17 cellular contexts compared by ENCODE assay signal in the genomic region with DNA sequence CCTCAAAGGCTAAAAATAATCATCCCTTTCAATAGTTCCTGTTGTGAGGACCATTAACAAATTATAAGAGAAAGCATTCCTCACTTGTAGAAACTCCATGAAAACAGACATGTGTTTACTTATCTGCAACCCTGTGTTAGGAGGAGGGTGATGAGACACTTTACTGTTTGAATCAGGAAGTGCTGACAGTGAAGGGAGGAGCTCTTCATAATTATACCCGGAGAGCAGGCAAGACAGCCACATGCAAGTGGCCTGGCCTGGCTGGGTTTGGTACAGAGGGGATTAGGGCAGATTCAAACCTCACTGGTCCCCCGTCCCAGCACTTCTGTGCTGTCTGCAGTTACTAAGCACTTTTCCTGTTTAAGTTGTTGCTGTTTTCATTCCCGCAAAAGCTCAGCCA.
DNase-seq lines count a peak whose midpoint lies in the region; ATAC-seq and TF ChIP-seq lines count a peak whose summit lies in the region.
"Had no signal": no experiment of that assay in that cellular context is flagged by ENCODE, and none has a peak within 500 bp of the region (broad histone marks: within the 10 kb centered on the region; RNA-seq: fewer than 3 reads in every experiment).

No MANE protein-coding gene starts in this region.

- peak overlapping the region in 2 of 3 experiments; percentile 6 to 38 for H3K27ac Mint-ChIP-seq in nephron
- no peak overlapping the region for H3K27ac Mint-ChIP-seq in stimulated activated effector memory CD8-positive, alpha-beta T cell treated with anti-CD3 and anti-CD28 coated beads, Interleukin-12 subunit alpha, Interleukin-12 subunit beta, amount 100 ng/mL, for 72 hours
- H3K27ac Mint-ChIP-seq: activated CD8-positive, alpha-beta T cell treated with anti-CD3 and anti-CD28 coated beads, Interleukin-2, amount 10 ng/mL, durations not matched to agents 7 days and 5 days; HFFc6 had no signal

- H3K4me3 Mint-ChIP-seq in nephron, result no peak overlapping the region
- H3K4me3 Mint-ChIP-seq in stimulated activated effector memory CD8-positive, alpha-beta T cell treated with anti-CD3 and anti-CD28 coated beads, Interleukin-12 subunit alpha, Interleukin-12 subunit beta, amount 100 ng/mL, for 72 hours, result no peak overlapping the region
- H3K4me3 Mint-ChIP-seq: activated CD8-positive, alpha-beta T cell treated with anti-CD3 and anti-CD28 coated beads, Interleukin-2, amount 10 ng/mL, durations not matched to agents 7 days and 5 days; central memory CD8-positive, alpha-beta T cell; HFFc6 had no signal

- H3K9me3 Mint-ChIP-seq in nephron, result no peaks in the 10 kb centered on the region
- no peaks in the 10 kb centered on the region for H3K9me3 Mint-ChIP-seq in stimulated activated effector memory CD8-positive, alpha-beta T cell treated with anti-CD3 and anti-CD28 coated beads, Interleukin-12 subunit alpha, Interleukin-12 subunit beta, amount 100 ng/mL, for 72 hours
- H3K9me3 Mint-ChIP-seq: central memory CD8-positive, alpha-beta T cell had no signal

- no peak for ATAC-seq in stimulated activated effector memory CD8-positive, alpha-beta T cell treated with anti-CD3 and anti-CD28 coated beads, Interleukin-12 subunit alpha, Interleukin-12 subunit beta, amount 100 ng/mL, for 72 hours
- ATAC-seq: activated CD8-positive, alpha-beta T cell treated with anti-CD3 and anti-CD28 coated beads, Interleukin-2, amount 10 ng/mL, durations not matched to agents 7 days and 5 days had no signal

- no peaks in the 10 kb centered on the region for H3K36me3 Mint-ChIP-seq in nephron (ENCODE audit: low read depth)
- no peaks in the 10 kb centered on the region for H3K36me3 Mint-ChIP-seq in stimulated activated effector memory CD8-positive, alpha-beta T cell treated with anti-CD3 and anti-CD28 coated beads, Interleukin-12 subunit alpha, Interleukin-12 subunit beta, amount 100 ng/mL, for 72 hours

- H3K4me1 Mint-ChIP-seq in nephron, result peaks cover 7% of the 10 kb centered on the region
- H3K4me1 Mint-ChIP-seq in stimulated activated effector memory CD8-positive, alpha-beta T cell treated with anti-CD3 and anti-CD28 coated beads, Interleukin-12 subunit alpha, Interleukin-12 subunit beta, amount 100 ng/mL, for 72 hours, result peaks cover 5% of the 10 kb centered on the region
- H3K4me1 Mint-ChIP-seq: central memory CD8-positive, alpha-beta T cell had no signal

- peaks cover 4% of the 10 kb centered on the region for H3K27me3 Mint-ChIP-seq in nephron (ENCODE audit: low read depth)
- H3K27me3 Mint-ChIP-seq: central memory CD8-positive, alpha-beta T cell had no signal

- H3K27ac ChIP-seq in cingulate gyrus (ENCODE audit: low read depth, low read length), result peak overlapping the region; percentile 21
- no peak overlapping the region for H3K27ac ChIP-seq in caudate nucleus (ENCODE audit: low read depth, low read length)
- H3K27ac ChIP-seq: adrenal gland, BLaER1, tibial nerve had no signal

- DNase-seq in HuH-7 (ENCODE audit: low spot score) (peak; percentile 26), NCI-H2227 treated with DMSO at 0.1 percent for 48 hours (lab: John Stamatoyannopoulos, UW) (peak; percentile 45), caudate nucleus (lab: John Stamatoyannopoulos, UW) (no peak), NCI-H524 (lab: John Stamatoyannopoulos, UW) (no peak), RPMI8226 (no peak)
- DNase-seq in stimulated activated effector memory CD8-positive, alpha-beta T cell treated with anti-CD3 and anti-CD28 coated beads, Interleukin-12 subunit alpha, Interleukin-12 subunit beta, amount 100 ng/mL, for 72 hours (ENCODE audit: low spot score in 2 of 2), result no peak
- DNase-seq: activated CD8-positive, alpha-beta T cell treated with anti-CD3 and anti-CD28 coated beads, Interleukin-2, amount 10 ng/mL, durations not matched to agents 7 days and 5 days; adrenal gland; HFFc6; NCI-H526; right cardiac atrium; stimulated activated CD4-positive, alpha-beta T cell treated with anti-CD3 and anti-CD28 coated beads, Interleukin-2, amount 100 ng/mL, for 48 hours had no signal

- no peak for TF ChIP-seq CTCF in nephron (IDR thresholded peaks at IDR 0.05; ENCODE audit: unreplicated experiment in 3 of 3)

Comparison
In these comparisons a context has a peak if more than half of its experiments do, and no peak if none do; other contexts are left out.
1. DNase-seq: peak in HuH-7 (single experiment) and NCI-H2227 treated with DMSO at 0.1 percent for 48 hours (single experiment); none in caudate nucleus (0 of 61), NCI-H524 (0 of 2), RPMI8226 (single experiment) and stimulated activated effector memory CD8-positive, alpha-beta T cell treated with anti-CD3 and anti-CD28 coated beads, Interleukin-12 subunit alpha, Interleukin-12 subunit beta, amount 100 ng/mL, for 72 hours (0 of 2).